In genomic region chr4:1105067-1105466, GRCh38 we compare ENCODE assay signal across 19 cellular contexts. TPM values are rescaled to one million over a fixed set of nuclear protein-coding genes. Genes with fewer than 3 reads are reported as not detected.
DNase-seq lines count a peak whose midpoint lies in the region; FAIRE-seq and TF ChIP-seq lines count a peak whose summit lies in the region.
"Had no signal": no experiment of that assay in that cellular context is flagged by ENCODE, and none has a peak within 500 bp of the region (broad histone marks: within the 10 kb centered on the region; RNA-seq: fewer than 3 reads in every experiment).

No MANE protein-coding gene starts in this region.

- H2BK15ac ChIP-seq in mesenchymal stem cell (ENCODE audit: low read depth, poor library complexity, severe bottlenecking): no peak overlapping the region

- H3K79me1 ChIP-seq in mesenchymal stem cell (replicated peaks; ENCODE audit: low read length, poor library complexity, severe bottlenecking) (no peaks in the 10 kb centered on the region), trophoblast cell (ENCODE audit: low read length) (no peaks in the 10 kb centered on the region)

- no peak for FAIRE-seq in astrocyte (lab: Jason Lieb, UNC)
- FAIRE-seq: D721Med, GM12892, HepG2, HTR-8/SVneo had no signal

- no peaks in the 10 kb centered on the region for H3K36me3 ChIP-seq in astrocyte (ENCODE audit: insufficient read depth, low read length)
- no peaks in the 10 kb centered on the region for H3K36me3 ChIP-seq in mesenchymal stem cell (ENCODE audit: control insufficient read depth in 1 of 2, insufficient read depth in 2 of 2, low read depth in 1 of 2, low read length in 2 of 2)
- H3K36me3 ChIP-seq in trophoblast cell (ENCODE audit: control insufficient read depth in 1 of 2, insufficient read depth in 2 of 2, low read length in 2 of 2): no peaks in the 10 kb centered on the region
- H3K36me3 ChIP-seq in tibial nerve: no peaks in the 10 kb centered on the region
- no peaks in the 10 kb centered on the region for H3K36me3 ChIP-seq in testis (ENCODE audit: low read depth, missing control alignments)

- intact Hi-C loops in activated CD4-positive, alpha-beta T cell treated with anti-CD3 and anti-CD28 coated beads, Interleukin-2, amount 10 ng/mL, durations not matched to agents 24 days and 14 days (cut with micrococcal nuclease): no loop called here
- intact Hi-C loops in testis (cut with DNase I; ENCODE audit: low total_unique reads): no loop called here

- TF ChIP-seq CTCF in astrocyte (IDR thresholded peaks at IDR 0.05; ENCODE audit: insufficient read depth, low read depth, low read length): no peak
- no peak for TF ChIP-seq CTCF in tibial nerve (IDR thresholded peaks at IDR 0.05)
- TF ChIP-seq CTCF in testis (IDR thresholded peaks at IDR 0.05): no peak

- H2BK12ac ChIP-seq in mesenchymal stem cell (ENCODE audit: low read length in 2 of 2): no peak overlapping the region
- H2BK12ac ChIP-seq in trophoblast cell (ENCODE audit: low read length): no peak overlapping the region

- H3K36me3 Mint-ChIP-seq in activated CD4-positive, alpha-beta T cell treated with anti-CD3 and anti-CD28 coated beads, Interleukin-2, amount 10 ng/mL, durations not matched to agents 24 days and 14 days (ENCODE audit: low read depth): no peaks in the 10 kb centered on the region
- peaks cover 2% of the 10 kb centered on the region for H3K36me3 Mint-ChIP-seq in astrocyte (ENCODE audit: low read depth, unreplicated experiment)
- H3K36me3 Mint-ChIP-seq: CD14-positive monocyte; CD8-positive, alpha-beta T cell had no signal

- H3K18ac ChIP-seq in mesenchymal stem cell (ENCODE audit: low read depth in 1 of 2, low read length in 2 of 2) (no peak overlapping the region), trophoblast cell (ENCODE audit: low read length) (no peak overlapping the region)

- H4K8ac ChIP-seq in mesenchymal stem cell (ENCODE audit: low read length): no peak overlapping the region
- H4K8ac ChIP-seq in trophoblast cell (ENCODE audit: low read depth, low read length): no peak overlapping the region

- no peak overlapping the region for H4K12ac ChIP-seq in trophoblast cell (ENCODE audit: low read depth, low read length)

- no peak overlapping the region for H3K27ac ChIP-seq in astrocyte (ENCODE audit: low read depth, low read length)
- H3K27ac ChIP-seq in mesenchymal stem cell (ENCODE audit: low read length, poor library complexity, severe bottlenecking): no peak overlapping the region
- no peak overlapping the region for H3K27ac ChIP-seq in trophoblast cell (ENCODE audit: low read depth, low read length)
- H3K27ac ChIP-seq in tibial nerve: no peak overlapping the region
- no peak overlapping the region for H3K27ac ChIP-seq in testis
- H3K27ac ChIP-seq: 22Rv1 had no signal

- H3K9ac ChIP-seq in astrocyte (ENCODE audit: low read length) (no peak overlapping the region), mesenchymal stem cell (ENCODE audit: low read length) (no peak overlapping the region), trophoblast cell (ENCODE audit: low read length) (no peak overlapping the region)

- DNase-seq in activated CD4-positive, alpha-beta T cell treated with anti-CD3 and anti-CD28 coated beads, Interleukin-2, amount 10 ng/mL, durations not matched to agents 24 days and 14 days: peak; percentile 43
- no peak for DNase-seq in activated CD4-positive, alpha-beta T cell treated with anti-CD3 and anti-CD28 coated beads, Interleukin-2, amount 50 U/mL, for 1 hour
- DNase-seq in astrocyte (ENCODE audit: low read depth) (no peak), mesenchymal stem cell (no peak), trophoblast cell (no peak), tibial nerve (ENCODE audit: low spot score in 2 of 2) (no peak), testis (no peak)
- no peak for DNase-seq in activated CD8-positive, alpha-beta memory T cell treated with anti-CD3 and anti-CD28 coated beads for 24 hours
- DNase-seq: CD8-positive, alpha-beta T cell; COR-L47; DND-41; GDM1; H9 had no signal

- no peaks in the 10 kb centered on the region for H3K4me1 Mint-ChIP-seq in activated CD4-positive, alpha-beta T cell treated with anti-CD3 and anti-CD28 coated beads, Interleukin-2, amount 10 ng/mL, durations not matched to agents 24 days and 14 days
- H3K4me1 Mint-ChIP-seq in astrocyte (ENCODE audit: low read depth, unreplicated experiment): peaks cover 16% of the 10 kb centered on the region
- H3K4me1 Mint-ChIP-seq: CD14-positive monocyte had no signal

- 88% methylated on average over 12 of the region's 12 CpGs for WGBS in mesenchymal stem cell
- no CpG with 5 or more reads among the region's 12 CpGs for WGBS in trophoblast cell (ENCODE audit: extremely low coverage, insufficient coverage, insufficient read length)
- 71 to 82% methylated on average over 12 of the region's 12 CpGs for WGBS in tibial nerve, 2 donors
- 83 to 90% methylated on average over 12 of the region's 12 CpGs for WGBS in testis, 2 donors

- no peak overlapping the region for H2BK5ac ChIP-seq in mesenchymal stem cell (ENCODE audit: low read depth, low read length, poor library complexity, severe bottlenecking)
- H2BK5ac ChIP-seq in trophoblast cell (ENCODE audit: low read depth, low read length, poor library complexity): no peak overlapping the region

- H2BK120ac ChIP-seq in mesenchymal stem cell (ENCODE audit: low read depth, low read length) (no peak overlapping the region), trophoblast cell (ENCODE audit: insufficient read depth, low read length, poor library complexity) (no peak overlapping the region)

- H3K27ac Mint-ChIP-seq in activated CD4-positive, alpha-beta T cell treated with anti-CD3 and anti-CD28 coated beads, Interleukin-2, amount 10 ng/mL, durations not matched to agents 24 days and 14 days: no peak overlapping the region
- H3K27ac Mint-ChIP-seq in astrocyte (ENCODE audit: unreplicated experiment): peak overlapping the region; percentile 20
- H3K27ac Mint-ChIP-seq: CD14-positive monocyte; CD8-positive, alpha-beta T cell had no signal

- H3K14ac ChIP-seq in mesenchymal stem cell (ENCODE audit: low read length in 2 of 2) (no peak overlapping the region), trophoblast cell (ENCODE audit: low read length) (no peak overlapping the region)

- H2AK5ac ChIP-seq in mesenchymal stem cell (ENCODE audit: low read length, severe bottlenecking): peak overlapping the region; percentile 24
- H2AK5ac ChIP-seq in trophoblast cell (ENCODE audit: low read length): no peak overlapping the region

- TF ChIP-seq EP300 in tibial nerve (IDR thresholded peaks at IDR 0.05): no peak

- H4K91ac ChIP-seq in mesenchymal stem cell (ENCODE audit: low read length) (no peak overlapping the region), trophoblast cell (ENCODE audit: low read depth, low read length) (no peak overlapping the region)

- H3K4me3 Mint-ChIP-seq in activated CD4-positive, alpha-beta T cell treated with anti-CD3 and anti-CD28 coated beads, Interleukin-2, amount 10 ng/mL, durations not matched to agents 24 days and 14 days: no peak overlapping the region
- no peak overlapping the region for H3K4me3 Mint-ChIP-seq in astrocyte (ENCODE audit: unreplicated experiment)
- H3K4me3 Mint-ChIP-seq: CD14-positive monocyte; CD8-positive, alpha-beta T cell; H9 had no signal

- H3K27me3 ChIP-seq in astrocyte (ENCODE audit: insufficient read depth, low read length) (peaks cover 2% of the 10 kb centered on the region), mesenchymal stem cell (ENCODE audit: control insufficient read depth in 1 of 2, insufficient read depth in 1 of 2, low read length in 2 of 2) (no peaks in the 10 kb centered on the region), trophoblast cell (ENCODE audit: insufficient read depth, low read length) (no peaks in the 10 kb centered on the region), tibial nerve (peaks cover 0 to 1% of the 10 kb centered on the region in 2 donors), testis (no peaks in the 10 kb centered on the region)

- H2AFZ ChIP-seq in astrocyte (ENCODE audit: low read depth, low read length) (no peak overlapping the region), mesenchymal stem cell (ENCODE audit: low read depth, low read length) (no peak overlapping the region), trophoblast cell (ENCODE audit: insufficient read depth, low read length, poor library complexity) (no peak overlapping the region)

- H3K79me2 ChIP-seq in astrocyte (ENCODE audit: insufficient read depth, low read length) (no peaks in the 10 kb centered on the region), trophoblast cell (ENCODE audit: control insufficient read depth, insufficient read depth, low read length, poor library complexity) (no peaks in the 10 kb centered on the region)

- H3K4me1 ChIP-seq in astrocyte (ENCODE audit: insufficient read depth, low read length): no peaks in the 10 kb centered on the region
- peaks cover 23% of the 10 kb centered on the region for H3K4me1 ChIP-seq in mesenchymal stem cell (ENCODE audit: control insufficient read depth, insufficient read depth, low read depth, low read length)
- no peaks in the 10 kb centered on the region for H3K4me1 ChIP-seq in trophoblast cell (ENCODE audit: control insufficient read depth in 1 of 2, insufficient read depth in 2 of 2, low read length in 2 of 2)
- no peaks in the 10 kb centered on the region for H3K4me1 ChIP-seq in tibial nerve
- no peaks in the 10 kb centered on the region for H3K4me1 ChIP-seq in testis

- no peak overlapping the region for H3K4me2 ChIP-seq in astrocyte (ENCODE audit: low read length)
- H3K4me2 ChIP-seq in mesenchymal stem cell (ENCODE audit: low read length, poor library complexity, severe bottlenecking): no peak overlapping the region
- no peak overlapping the region for H3K4me2 ChIP-seq in trophoblast cell (ENCODE audit: low read length)

- H3K9me3 ChIP-seq in astrocyte (ENCODE audit: insufficient read depth, low read depth, low read length) (no peaks in the 10 kb centered on the region), mesenchymal stem cell (ENCODE audit: control insufficient read depth, low read length) (no peaks in the 10 kb centered on the region), trophoblast cell (ENCODE audit: insufficient read depth, low read depth, low read length) (peaks cover 1% of the 10 kb centered on the region), tibial nerve (no peaks in the 10 kb centered on the region), testis (no peaks in the 10 kb centered on the region)

- no peaks in the 10 kb centered on the region for H3K9me3 Mint-ChIP-seq in activated CD4-positive, alpha-beta T cell treated with anti-CD3 and anti-CD28 coated beads, Interleukin-2, amount 10 ng/mL, durations not matched to agents 24 days and 14 days
- no peaks in the 10 kb centered on the region for H3K9me3 Mint-ChIP-seq in astrocyte (ENCODE audit: unreplicated experiment)
- H3K9me3 Mint-ChIP-seq: CD8-positive, alpha-beta T cell; H9 had no signal

- H4K20me1 ChIP-seq in astrocyte (ENCODE audit: insufficient read depth, low read length): no peaks in the 10 kb centered on the region

- H3K27me3 Mint-ChIP-seq in activated CD4-positive, alpha-beta T cell treated with anti-CD3 and anti-CD28 coated beads, Interleukin-2, amount 10 ng/mL, durations not matched to agents 24 days and 14 days: peaks cover 7% of the 10 kb centered on the region
- H3K27me3 Mint-ChIP-seq in astrocyte (ENCODE audit: low read depth, unreplicated experiment): peaks cover 5% of the 10 kb centered on the region

- H3K4ac ChIP-seq in mesenchymal stem cell (ENCODE audit: low read depth in 1 of 2, low read length in 2 of 2) (no peak overlapping the region), trophoblast cell (ENCODE audit: low read depth, low read length) (no peak overlapping the region)

- H3K4me3 ChIP-seq in astrocyte (ENCODE audit: insufficient read depth, low read depth, low read length) (no peak overlapping the region), mesenchymal stem cell (ENCODE audit: insufficient read depth in 1 of 2, low read depth in 1 of 2, low read length in 2 of 2) (no peak overlapping the region), trophoblast cell (ENCODE audit: low read depth, low read length) (no peak overlapping the region), tibial nerve (no peak overlapping the region), testis (no peak overlapping the region)

- TF ChIP-seq POLR2A in tibial nerve (IDR thresholded peaks at IDR 0.05) (no peak), testis (IDR thresholded peaks at IDR 0.05) (no peak)

- H3K23ac ChIP-seq in mesenchymal stem cell (ENCODE audit: low read length in 2 of 2) (no peak overlapping the region), trophoblast cell (ENCODE audit: low read length) (peak overlapping the region; percentile 32)

RNA-seq across cellular contexts. Expression of gene RNF212, which starts 8.3 kb away (rescaled TPM):
- total RNA-seq in activated CD4-positive, alpha-beta T cell treated with anti-CD3 and anti-CD28 coated beads, Interleukin-2, amount 10 ng/mL, durations not matched to agents 24 days and 14 days: 1.0 and 1.8 TPM in 2 replicates
- total RNA-seq in astrocyte (2.0 and 2.2 TPM in 2 replicates), tibial nerve (10 to 100 TPM in 2 of 4 donors, 1 to 10 TPM in 2; 2.5 to 24.7 (median 9.8) TPM), testis (10 to 100 TPM; 33.6 to 40.3 TPM)
- polyA plus RNA-seq in mesenchymal stem cell (2013, experiment 1 of 2): 2.9 TPM
- 3.2 TPM for polyA plus RNA-seq in mesenchymal stem cell (2013, experiment 2 of 2)
- 0.48 and 0.62 TPM in 2 replicates for polyA plus RNA-seq in trophoblast cell (2013)
- 21.0 TPM for polyA plus RNA-seq in testis (ENCODE audit: insufficient read depth, low read depth, low replicate concordance)
- total RNA-seq: HepG2 had no signal
- polyA plus RNA-seq: HepG2 had no signal
